1 cellular context compared by ENCODE assay signal in genomic region chr17:82396601-82397435, GRCh38.
TF ChIP-seq lines count a peak whose summit lies in the region.

No MANE protein-coding gene starts in this region.

TF ChIP-seq in SK-N-SH treated with all-trans-retinoic acid at 6 μM for 48 hours, 23 proteins besides CTCF, POLR2A, EP300 and RAD21 (continued from another document):
- TF ChIP-seq PATZ1 (CRISPR knock-in tag; IDR thresholded peaks at IDR 0.05; ENCODE audit: borderline replicate concordance) (no peak), ZFP3 (CRISPR knock-in tag; IDR thresholded peaks at IDR 0.05) (no peak), ZNF8 (CRISPR knock-in tag; IDR thresholded peaks at IDR 0.05) (no peak)
